In genomic region chr14:89382487-89383170, GRCh38 we compare ENCODE assay signal across 21 cellular contexts. TPM values are rescaled to one million over a fixed set of nuclear protein-coding genes. Genes with fewer than 3 reads are reported as not detected.
A peak's percentile ranks its signal among the peaks of the same experiment; 100 is the strongest.
DNase-seq lines count a peak whose midpoint lies in the region; ATAC-seq, FAIRE-seq and TF ChIP-seq lines count a peak whose summit lies in the region.
"Had no signal": no experiment of that assay in that cellular context is flagged by ENCODE, and none has a peak within 500 bp of the region (broad histone marks: within the 10 kb centered on the region; RNA-seq: fewer than 3 reads in every experiment).

No MANE protein-coding gene starts in this region.

- H3K9me3 ChIP-seq in CD8-positive, alpha-beta T cell (ENCODE audit: low read length) = peaks cover 5% of the 10 kb centered on the region
- H3K9me3 ChIP-seq: BE2C, esophagus muscularis mucosa, psoas muscle, upper lobe of right lung had no signal

- CTCF ChIA-PET in CD8-positive, alpha-beta T cell (lab: Charles Lee) = no interaction called here
- CTCF ChIA-PET in T-cell (lab: Charles Lee) = no interaction called here

- peak overlapping the region; percentile 57 for H3K27ac Mint-ChIP-seq in CD8-positive, alpha-beta T cell
- H3K27ac Mint-ChIP-seq in T-cell = peak overlapping the region; percentile 13 to 46
- peak overlapping the region; percentile 83 for H3K27ac Mint-ChIP-seq in glutamatergic neuron (ENCODE audit: unreplicated experiment)

- no peak overlapping the region for H3K4me3 ChIP-seq in CD8-positive, alpha-beta T cell (ENCODE audit: low read depth, low read length)
- H3K4me3 ChIP-seq: esophagus muscularis mucosa, psoas muscle, smooth muscle cell, upper lobe of right lung had no signal

- peaks cover 3% of the 10 kb centered on the region for H3K9me3 Mint-ChIP-seq in CD8-positive, alpha-beta T cell
- H3K9me3 Mint-ChIP-seq in T-cell (peaks cover 4 to 7% (median 4%) of the 10 kb centered on the region in 3 donors), glutamatergic neuron (ENCODE audit: unreplicated experiment) (peaks cover 33% of the 10 kb centered on the region)

- no peak for ATAC-seq in CD8-positive, alpha-beta T cell
- ATAC-seq in T-cell (replicated peaks in 1 of 4) = no peak
- no peak for ATAC-seq in HG02623 (IDR thresholded peaks at IDR 0.05; ENCODE audit: unreplicated experiment)
- no peak for ATAC-seq in GM18868 (IDR thresholded peaks at IDR 0.05; ENCODE audit: unreplicated experiment)
- ATAC-seq: psoas muscle, Right ventricle myocardium inferior, upper lobe of right lung had no signal

- TF ChIP-seq POLR2A in GM12891 (IDR thresholded peaks at IDR 0.05; ENCODE audit: low read depth, low read length) = no peak

- H3K27me3 ChIP-seq in CD8-positive, alpha-beta T cell (ENCODE audit: insufficient read depth, low read length) = no peaks in the 10 kb centered on the region
- H3K27me3 ChIP-seq: BE2C, esophagus muscularis mucosa, upper lobe of right lung had no signal

- DNase-seq in DMS 273 (lab: John Stamatoyannopoulos, UW; ENCODE audit: unreplicated experiment) (peak; percentile 26), DMS 273 treated with DMSO at 0.1 percent for 48 hours (lab: John Stamatoyannopoulos, UW) (no peak), T-cell (no peak), glutamatergic neuron (no peak), GM12891 (ENCODE audit: insufficient read length, low spot score) (no peak)
- no peak for DNase-seq in CD8-positive, alpha-beta T cell
- DNase-seq: activated CD4-positive, alpha-beta T cell treated with anti-CD3 and anti-CD28 coated beads, Interleukin-2, amount 50 U/mL, for 4 hours; activated T-cell treated with anti-CD3 and anti-CD28 coated beads, Interleukin-2, amount 50 U/mL, for 1 hour; BE2C; NCI-H1092 treated with DMSO at 0.1 percent for 48 hours; NCI-H69; psoas muscle; stimulated activated CD4-positive, alpha-beta T cell treated with anti-CD3 and anti-CD28 coated beads, Interleukin-4, amount 100 ng/mL, for 1 hour; T-helper 1 cell; upper lobe of right lung had no signal

- POLR2A ChIA-PET in CD8-positive, alpha-beta T cell (lab: Charles Lee) = interaction anchor here (0.6 kb wide), 1 partner anchor 34 kb away, joined by 3 read pairs; no protein-coding TSS in a partner anchor
- POLR2A ChIA-PET in T-cell (lab: Charles Lee) = interaction anchor here (0.6 kb wide), 2 partner anchors 37 to 102 kb away, joined by 3 to 6 read pairs; no protein-coding TSS in a partner anchor

- H3K4me1 ChIP-seq in CD8-positive, alpha-beta T cell (ENCODE audit: insufficient read depth, low read length) = peaks cover 6% of the 10 kb centered on the region

- H3K36me3 ChIP-seq in CD8-positive, alpha-beta T cell (ENCODE audit: insufficient read depth, low read length) = no peaks in the 10 kb centered on the region
- H3K36me3 ChIP-seq: BE2C, esophagus muscularis mucosa, upper lobe of right lung had no signal

- no peak overlapping the region for H3K4me3 Mint-ChIP-seq in CD8-positive, alpha-beta T cell
- no peak overlapping the region for H3K4me3 Mint-ChIP-seq in T-cell
- H3K4me3 Mint-ChIP-seq in glutamatergic neuron (ENCODE audit: unreplicated experiment) = peak overlapping the region; percentile 76

- no peak overlapping the region for H3K27ac ChIP-seq in CD8-positive, alpha-beta T cell (ENCODE audit: low read depth, low read length)
- H3K27ac ChIP-seq: 22Rv1, esophagus muscularis mucosa, psoas muscle, upper lobe of right lung had no signal

- no peak for TF ChIP-seq CTCF in CD8-positive, alpha-beta T cell (IDR thresholded peaks at IDR 0.05)
- TF ChIP-seq CTCF in glutamatergic neuron (IDR thresholded peaks at IDR 0.05; ENCODE audit: partially characterized antibody, unreplicated experiment) = no peak

- no peaks in the 10 kb centered on the region for H3K27me3 Mint-ChIP-seq in CD8-positive, alpha-beta T cell (ENCODE audit: low read depth)
- no peaks in the 10 kb centered on the region for H3K27me3 Mint-ChIP-seq in T-cell
- H3K27me3 Mint-ChIP-seq in glutamatergic neuron (ENCODE audit: unreplicated experiment) = peaks cover 21% of the 10 kb centered on the region

- peaks cover 70% of the 10 kb centered on the region for H3K4me1 Mint-ChIP-seq in CD8-positive, alpha-beta T cell (ENCODE audit: low read depth)
- H3K4me1 Mint-ChIP-seq in T-cell = peaks cover 58 to 71% (median 70%) of the 10 kb centered on the region in 3 donors
- peaks cover 62% of the 10 kb centered on the region for H3K4me1 Mint-ChIP-seq in glutamatergic neuron (ENCODE audit: low read depth, unreplicated experiment)

- H3K36me3 Mint-ChIP-seq in CD8-positive, alpha-beta T cell = peaks cover 33% of the 10 kb centered on the region
- H3K36me3 Mint-ChIP-seq in T-cell (peaks cover 34% of the 10 kb centered on the region), glutamatergic neuron (ENCODE audit: unreplicated experiment) (peaks cover 8% of the 10 kb centered on the region)

- intact Hi-C loops in CD8-positive, alpha-beta T cell (cut with DNase I, micrococcal nuclease) = no loop called here

- no peak for FAIRE-seq in GM12891 (lab: Jason Lieb, UNC)

TF ChIP-seq in GM12891, 5 proteins besides CTCF, POLR2A, EP300 and RAD21:
- TF ChIP-seq POU2F2 (IDR thresholded peaks at IDR 0.05; ENCODE audit: low read depth, low read length) = no peak
- TF ChIP-seq PAX5 (IDR thresholded peaks at IDR 0.05; ENCODE audit: insufficient read depth, low read length, severe bottlenecking) = no peak

RNA-seq across cellular contexts. Expression of gene FOXN3, which starts 34.4 kb away (rescaled TPM):
- total RNA-seq in CD8-positive, alpha-beta T cell = 100 to 1,000 TPM; 134 to 139 TPM
- 100 to 1,000 TPM in 3 of 5 donors, 10 to 100 TPM in 2; 92.8 to 176 (median 103) TPM for total RNA-seq in T-cell
- 139 TPM for total RNA-seq in glutamatergic neuron (ENCODE audit: unreplicated experiment)
- polyA plus RNA-seq in GM12891 (2012; ENCODE audit: low read depth, missing spikeins) = 15.4 TPM

Comparison
In these comparisons a context has a peak if more than half of its experiments do, and no peak if none do; other contexts are left out.
1. H3K27ac Mint-ChIP-seq: peak in every context shown above with its lines; median percentile 83 in glutamatergic neuron; 57 in CD8-positive, alpha-beta T cell; 30 in T-cell.